In genomic region chr3:151838574-151839312, GRCh38 we compare ENCODE assay signal across 9 cellular contexts. TPM values are rescaled to one million over a fixed set of nuclear protein-coding genes. Genes with fewer than 3 reads are reported as not detected.
A peak's percentile ranks its signal among the peaks of the same experiment; 100 is the strongest.
DNase-seq lines count a peak whose midpoint lies in the region; ATAC-seq, FAIRE-seq and TF ChIP-seq lines count a peak whose summit lies in the region.
"Had no signal": no experiment of that assay in that cellular context is flagged by ENCODE, and none has a peak within 500 bp of the region (broad histone marks: within the 10 kb centered on the region; RNA-seq: fewer than 3 reads in every experiment).

No MANE protein-coding gene starts in this region.

- H3K27ac ChIP-seq in esophagus muscularis mucosa (replicated peaks in 1 of 4) (no peak overlapping the region), aorta (ENCODE audit: low read depth in 1 of 2, low read length in 2 of 2) (no peak overlapping the region)
- H3K27ac ChIP-seq: skin epidermis had no signal

- H3K9me3 ChIP-seq in esophagus muscularis mucosa (no peaks in the 10 kb centered on the region), aorta (ENCODE audit: control insufficient read depth, low read length) (no peaks in the 10 kb centered on the region)

- H3K4me1 Mint-ChIP-seq in T-helper 2 cell treated with Interferon-gamma antibody and Interleukin-4, amounts not matched to agents 5 μg/mL and 100 μg/mL, for 36 hours (ENCODE audit: low read depth): peaks cover 2% of the 10 kb centered on the region
- H3K4me1 Mint-ChIP-seq in naive B cell: no peaks in the 10 kb centered on the region

- intact Hi-C loops in esophagus muscularis mucosa (cut with DNase I) (loop anchor here (2.0 to 10.0 kb wide), 4 partner anchors 79 to 674 kb away; no protein-coding TSS in a partner anchor), aorta (cut with DNase I) (loop anchor here (2.0 kb wide), 1 partner anchor 400 kb away; no protein-coding TSS in a partner anchor)

- H3K27ac Mint-ChIP-seq in T-helper 2 cell treated with Interferon-gamma antibody and Interleukin-4, amounts not matched to agents 5 μg/mL and 100 μg/mL, for 36 hours: no peak overlapping the region
- no peak overlapping the region for H3K27ac Mint-ChIP-seq in naive B cell

- no peak overlapping the region for H3K4me3 Mint-ChIP-seq in T-helper 2 cell treated with Interferon-gamma antibody and Interleukin-4, amounts not matched to agents 5 μg/mL and 100 μg/mL, for 36 hours
- H3K4me3 Mint-ChIP-seq in naive B cell: peak overlapping the region in 1 of 8 donors; percentile 29

- peak; percentile 97 for FAIRE-seq in A204.1 (lab: Jason Lieb, UNC)

- peak overlapping the region; percentile 16 to 46 (median 29) for H3K4me3 ChIP-seq in esophagus muscularis mucosa
- no peak overlapping the region for H3K4me3 ChIP-seq in aorta (ENCODE audit: low read length in 2 of 2)

- peak; percentile 78 to 86 (median 82) for TF ChIP-seq CTCF in esophagus muscularis mucosa (IDR thresholded peaks at IDR 0.05)

- peaks cover 33% of the 10 kb centered on the region for H3K27me3 Mint-ChIP-seq in T-helper 2 cell treated with Interferon-gamma antibody and Interleukin-4, amounts not matched to agents 5 μg/mL and 100 μg/mL, for 36 hours (ENCODE audit: low read depth)
- H3K27me3 Mint-ChIP-seq in naive B cell: no peaks in the 10 kb centered on the region

- WGBS in esophagus muscularis mucosa: 57% methylated on average over 19 of the region's 19 CpGs
- 52 to 54% methylated on average over 19 of the region's 19 CpGs for WGBS in aorta, 2 donors

- no peaks in the 10 kb centered on the region for H3K36me3 Mint-ChIP-seq in T-helper 2 cell treated with Interferon-gamma antibody and Interleukin-4, amounts not matched to agents 5 μg/mL and 100 μg/mL, for 36 hours (ENCODE audit: low read depth)
- no peaks in the 10 kb centered on the region for H3K36me3 Mint-ChIP-seq in naive B cell

- H3K9me3 Mint-ChIP-seq in T-helper 2 cell treated with Interferon-gamma antibody and Interleukin-4, amounts not matched to agents 5 μg/mL and 100 μg/mL, for 36 hours: no peaks in the 10 kb centered on the region
- no peaks in the 10 kb centered on the region for H3K9me3 Mint-ChIP-seq in naive B cell

- no peaks in the 10 kb centered on the region for H3K27me3 ChIP-seq in esophagus muscularis mucosa
- H3K27me3 ChIP-seq in aorta (ENCODE audit: control insufficient read depth in 1 of 2, insufficient read depth in 2 of 2, low read length in 1 of 2): no peaks in the 10 kb centered on the region

- peak; percentile 46 for DNase-seq in GM04504 (ENCODE audit: low read depth)
- peak; percentile 46 for DNase-seq in NCI-H146 (lab: John Stamatoyannopoulos, UW)
- DNase-seq in T-helper 2 cell treated with Interferon-gamma antibody and Interleukin-4, amounts not matched to agents 5 μg/mL and 100 μg/mL, for 36 hours (ENCODE audit: low spot score): peak; percentile 19
- DNase-seq in esophagus muscularis mucosa (ENCODE audit: extremely low spot score): no peak
- peak; percentile 31 for DNase-seq in naive B cell
- no peak for DNase-seq in aorta

- H3K36me3 ChIP-seq in esophagus muscularis mucosa: no peaks in the 10 kb centered on the region
- H3K36me3 ChIP-seq in aorta (ENCODE audit: control insufficient read depth in 1 of 2, insufficient read depth in 2 of 2, low read length in 1 of 2): no peaks in the 10 kb centered on the region

- no peak for TF ChIP-seq POLR2A in esophagus muscularis mucosa (IDR thresholded peaks at IDR 0.05; ENCODE audit: low read depth)

- ATAC-seq in HG02588 (IDR thresholded peaks at IDR 0.05; ENCODE audit: unreplicated experiment) (peak; percentile 60), naive B cell (ENCODE audit: low read depth in 2 of 2) (peak; percentile 76 to 87), aorta (ENCODE audit: low FRiP score) (peak; percentile 88)

- H3K4me1 ChIP-seq in esophagus muscularis mucosa (peaks cover 0 to 26% (median 19%) of the 10 kb centered on the region in 4 donors), aorta (ENCODE audit: control insufficient read depth in 1 of 2, insufficient read depth in 2 of 2, low read length in 2 of 2) (peaks cover 0 to 2% of the 10 kb centered on the region in 2 donors)

- TF ChIP-seq EP300 in esophagus muscularis mucosa (IDR thresholded peaks at IDR 0.05): no peak

RNA-seq across cellular contexts. Expression of gene AADAC, which starts 24.8 kb away (rescaled TPM):
- not detected for total RNA-seq in esophagus muscularis mucosa
- polyA plus RNA-seq in naive B cell (ENCODE audit: low read depth in 6 of 6): not detected
- not detected for total RNA-seq in aorta
- 10 to 100 TPM in 1 of 2 donors, under 1 TPM in 1; 0.77 to 11.5 TPM for polyA plus RNA-seq in aorta

RNA-seq across cellular contexts. Expression of gene SUCNR1, which starts 34.7 kb away (rescaled TPM):
- total RNA-seq in esophagus muscularis mucosa: under 1 TPM; under 0.01 to 0.33 (median 0.15) TPM
- under 1 TPM in 1 of 6 donors, not detected in 5; 0.07 TPM for polyA plus RNA-seq in naive B cell (ENCODE audit: low read depth in 6 of 6)
- total RNA-seq in aorta: 1 to 10 TPM; 1.4 to 3.2 TPM
- under 1 TPM; 0.15 to 0.88 TPM for polyA plus RNA-seq in aorta

Comparison
In these comparisons a context has a peak if more than half of its experiments do, and no peak if none do; other contexts are left out.
1. DNase-seq: peak in GM04504 (single experiment), NCI-H146 (single experiment), T-helper 2 cell treated with Interferon-gamma antibody and Interleukin-4, amounts not matched to agents 5 μg/mL and 100 μg/mL, for 36 hours (single experiment) and naive B cell (single experiment); none in esophagus muscularis mucosa (single experiment) and aorta (0 of 2).
2. H3K4me3 ChIP-seq: peak in esophagus muscularis mucosa (4 of 4); none in aorta (0 of 2).
3. Peak in every context shown above with its lines, with median percentiles within 50 percentile points of each other: ATAC-seq.